2 cellular contexts compared by ENCODE assay signal in the genomic region with DNA sequence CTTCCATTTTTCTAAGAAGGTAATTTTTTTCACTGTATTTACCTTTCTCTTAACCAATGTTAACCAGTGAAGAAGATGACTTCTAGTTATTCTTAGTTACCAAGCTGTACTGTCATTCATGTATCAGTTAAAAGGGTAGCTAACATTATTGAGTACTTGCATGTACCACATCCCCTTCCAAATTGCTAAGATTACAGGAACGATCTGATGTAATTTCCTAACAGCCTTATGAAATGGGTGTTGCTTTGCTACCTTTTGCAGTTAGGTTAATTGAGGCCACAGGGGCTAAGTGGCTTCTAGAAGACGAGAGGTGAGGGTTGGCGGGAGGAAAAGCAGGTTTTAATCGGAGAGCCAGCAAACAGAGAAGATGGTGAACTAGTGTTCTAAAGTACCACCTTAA.
A peak's percentile ranks its signal among the peaks of the same experiment; 100 is the strongest.
TF ChIP-seq lines count a peak whose summit lies in the region.

No MANE protein-coding gene starts in this region.

TF ChIP-seq in A549, 52 proteins besides CTCF, POLR2A, EP300 and RAD21:
- TF ChIP-seq RARB (CRISPR knock-in tag; IDR thresholded peaks at IDR 0.05) (no peak), EHMT2 (IDR thresholded peaks at IDR 0.05; ENCODE audit: low read depth) (no peak), CHD2 (IDR thresholded peaks at IDR 0.05; ENCODE audit: low read length, partially characterized antibody) (no peak), JUN (IDR thresholded peaks at IDR 0.05) (no peak), SMC3 (IDR thresholded peaks at IDR 0.05) (no peak), MAFK (IDR thresholded peaks at IDR 0.05; ENCODE audit: partially characterized antibody) (no peak), JUNB (IDR thresholded peaks at IDR 0.05) (no peak), EHF (CRISPR knock-in tag; IDR thresholded peaks at IDR 0.05) (no peak), MYC (IDR thresholded peaks at IDR 0.05; ENCODE audit: borderline replicate concordance, low read length) (no peak)
- TF ChIP-seq, protein P1, sequence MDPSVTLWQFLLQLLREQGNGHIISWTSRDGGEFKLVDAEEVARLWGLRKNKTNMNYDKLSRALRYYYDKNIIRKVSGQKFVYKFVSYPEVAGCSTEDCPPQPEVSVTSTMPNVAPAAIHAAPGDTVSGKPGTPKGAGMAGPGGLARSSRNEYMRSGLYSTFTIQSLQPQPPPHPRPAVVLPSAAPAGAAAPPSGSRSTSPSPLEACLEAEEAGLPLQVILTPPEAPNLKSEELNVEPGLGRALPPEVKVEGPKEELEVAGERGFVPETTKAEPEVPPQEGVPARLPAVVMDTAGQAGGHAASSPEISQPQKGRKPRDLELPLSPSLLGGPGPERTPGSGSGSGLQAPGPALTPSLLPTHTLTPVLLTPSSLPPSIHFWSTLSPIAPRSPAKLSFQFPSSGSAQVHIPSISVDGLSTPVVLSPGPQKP (IDR thresholded peaks at IDR 0.05; ENCODE audit: low read depth, low read length): no peak

TF ChIP-seq in HCT116, 20 proteins besides CTCF, POLR2A, EP300 and RAD21:
- TF ChIP-seq, protein P2, sequence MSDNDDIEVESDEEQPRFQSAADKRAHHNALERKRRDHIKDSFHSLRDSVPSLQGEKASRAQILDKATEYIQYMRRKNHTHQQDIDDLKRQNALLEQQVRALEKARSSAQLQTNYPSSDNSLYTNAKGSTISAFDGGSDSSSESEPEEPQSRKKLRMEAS (IDR thresholded peaks at IDR 0.05): no peak
- TF ChIP-seq ZNF274 (IDR thresholded peaks at IDR 0.05; ENCODE audit: low read depth, low read length) (no peak), TCF7L2 (IDR thresholded peaks at IDR 0.05; ENCODE audit: borderline replicate concordance, extremely low read depth, insufficient read depth, insufficient read length) (no peak), CEBPB (IDR thresholded peaks at IDR 0.05; ENCODE audit: low read depth) (0 out of 2 replicates have a peak, but pooled peaks have one; percentile 12), YY1 (IDR thresholded peaks at IDR 0.05; ENCODE audit: extremely low read depth, insufficient replicate concordance, low read depth, low read length) (no peak)
